8 cellular contexts compared by ENCODE assay signal in genomic region chr1:175373786-175374623, GRCh38.
DNase-seq lines count a peak whose midpoint lies in the region; ATAC-seq, FAIRE-seq and TF ChIP-seq lines count a peak whose summit lies in the region.

No MANE protein-coding gene starts in this region.

- H3K27ac ChIP-seq in PC-9 (no peak overlapping the region), endothelial cell of umbilical vein (ENCODE audit: insufficient read depth, low read depth, low read length) (no peak overlapping the region)

- FAIRE-seq in endothelial cell of umbilical vein (lab: Jason Lieb, UNC), result peak; percentile 66

- no peak overlapping the region for H3K4me3 Mint-ChIP-seq in natural killer cell treated with Interleukin-12 subunit alpha and Interleukin-12 subunit beta and Interleukin-15 and Interleukin-18, amount 100 ng/mL, for 72 hours

- H2AFZ ChIP-seq in PC-9, result no peak overlapping the region
- H2AFZ ChIP-seq in endothelial cell of umbilical vein (ENCODE audit: low read depth, low read length), result no peak overlapping the region

- H3K4me1 ChIP-seq in PC-9 (replicated peaks; ENCODE audit: insufficient read depth) (0 out of 2 replicates have a peak, but pooled peaks cover 6% of the 10 kb centered on the region), endothelial cell of umbilical vein (ENCODE audit: control insufficient read depth, extremely low read depth, insufficient read depth, low read length) (no peaks in the 10 kb centered on the region)

- intact Hi-C loops in PC-9 (cut with micrococcal nuclease; ENCODE audit: unreplicated experiment), result loop anchor here (1.0 kb wide), 1 partner anchor 222 kb away; no protein-coding TSS in a partner anchor
- intact Hi-C loops in endothelial cell of umbilical vein (cut with micrococcal nuclease), result loop anchor here (1.0 to 10.0 kb wide), 6 partner anchors 222 to 1507 kb away; partner anchors contain the start of gene COP1

- H3K4me2 ChIP-seq in PC-9, result no peak overlapping the region
- no peak overlapping the region for H3K4me2 ChIP-seq in endothelial cell of umbilical vein (ENCODE audit: insufficient read depth, low read length)

- H3K9me2 ChIP-seq in PC-9 (ENCODE audit: insufficient read depth), result no peaks in the 10 kb centered on the region

- peak; percentile 52 for ATAC-seq in GM21723 (IDR thresholded peaks at IDR 0.05; ENCODE audit: unreplicated experiment)
- peak; percentile 43 to 44 for ATAC-seq in natural killer cell treated with Interleukin-12 subunit alpha and Interleukin-12 subunit beta and Interleukin-15 and Interleukin-18, amount 100 ng/mL, for 72 hours
- no peak for ATAC-seq in HG03521 (IDR thresholded peaks at IDR 0.05; ENCODE audit: unreplicated experiment)
- no peak for ATAC-seq in HG02642 (IDR thresholded peaks at IDR 0.05; ENCODE audit: poor library complexity, unreplicated experiment)

- no peak overlapping the region for H3K27ac Mint-ChIP-seq in natural killer cell treated with Interleukin-12 subunit alpha and Interleukin-12 subunit beta and Interleukin-15 and Interleukin-18, amount 100 ng/mL, for 72 hours

- BruUV-seq in PC-9 (replicated peaks; lab: Mats Ljungman, UMichigan) (no TSS peak), endothelial cell of umbilical vein (replicated peaks; lab: Mats Ljungman, UMichigan) (no TSS peak)

- H3K27me3 Mint-ChIP-seq in natural killer cell treated with Interleukin-12 subunit alpha and Interleukin-12 subunit beta and Interleukin-15 and Interleukin-18, amount 100 ng/mL, for 72 hours, result peaks cover 3 to 8% of the 10 kb centered on the region in 2 donors

- no peaks in the 10 kb centered on the region for H3K4me1 Mint-ChIP-seq in natural killer cell treated with Interleukin-12 subunit alpha and Interleukin-12 subunit beta and Interleukin-15 and Interleukin-18, amount 100 ng/mL, for 72 hours (ENCODE audit: low read depth in 2 of 2)

- no peak overlapping the region for H3K9ac ChIP-seq in endothelial cell of umbilical vein (replicated peaks; ENCODE audit: extremely low read depth, insufficient read depth, low read length)

- DNase-seq in NCI-H2171 treated with DMSO at 0.1 percent for 48 hours (lab: John Stamatoyannopoulos, UW) (peak; percentile 9), NCI-H2171 (lab: John Stamatoyannopoulos, UW) (no peak), PC-9 (peak in 1 of 2 experiments; percentile 8), endothelial cell of umbilical vein (ENCODE audit: low read depth, low spot score) (peak; percentile 38)
- DNase-seq in natural killer cell treated with Interleukin-12 subunit alpha and Interleukin-12 subunit beta and Interleukin-15 and Interleukin-18, amount 100 ng/mL, for 72 hours (ENCODE audit: low spot score), result no peak

- H3K79me2 ChIP-seq in PC-9 (ENCODE audit: low read depth), result no peaks in the 10 kb centered on the region
- H3K79me2 ChIP-seq in endothelial cell of umbilical vein (ENCODE audit: control insufficient read depth, insufficient read depth, low read length), result no peaks in the 10 kb centered on the region

- no peaks in the 10 kb centered on the region for H3K36me3 Mint-ChIP-seq in natural killer cell treated with Interleukin-12 subunit alpha and Interleukin-12 subunit beta and Interleukin-15 and Interleukin-18, amount 100 ng/mL, for 72 hours

- POLR2A ChIA-PET in PC-9 (lab: Charles Lee; ENCODE audit: unreplicated experiment), result no interaction called here
- POLR2A ChIA-PET in endothelial cell of umbilical vein (lab: Charles Lee), result no interaction called here

- TF ChIP-seq CTCF in PC-9 (conservative IDR thresholded peaks at IDR 0.05) (peak; percentile 77), endothelial cell of umbilical vein (IDR thresholded peaks at IDR 0.05; ENCODE audit: extremely low read depth in 1 of 2, insufficient read depth in 1 of 2, low read depth in 1 of 2, low read length in 2 of 2) (peak; percentile 73 to 82)

- CTCF ChIA-PET in PC-9 (lab: Charles Lee), result no interaction called here
- CTCF ChIA-PET in endothelial cell of umbilical vein (lab: Charles Lee), result interaction anchor here (0.6 to 5.4 kb wide), 42 partner anchors 11 to 1509 kb away, joined by 3 to 57 read pairs (median 4); partner anchors contain the start of gene TNR

- H3K27me3 ChIP-seq in PC-9 (ENCODE audit: insufficient read depth, low read depth) (peaks cover 16% of the 10 kb centered on the region), endothelial cell of umbilical vein (ENCODE audit: control insufficient read depth in 2 of 2, insufficient read depth in 2 of 2, low read length in 2 of 2) (peaks cover 0 to 3% of the 10 kb centered on the region in 2 experiments)

- H3F3A ChIP-seq in PC-9 (ENCODE audit: insufficient read depth, low read depth), result no peaks in the 10 kb centered on the region

- no peaks in the 10 kb centered on the region for H3K36me3 ChIP-seq in PC-9 (ENCODE audit: low read depth)
- no peaks in the 10 kb centered on the region for H3K36me3 ChIP-seq in endothelial cell of umbilical vein (ENCODE audit: control insufficient read depth in 2 of 2, extremely low read depth in 1 of 2, insufficient read depth in 2 of 2, low read length in 2 of 2)

- no peak overlapping the region for H3K4me3 ChIP-seq in PC-9
- H3K4me3 ChIP-seq in endothelial cell of umbilical vein (replicated peaks in 1 of 3; ENCODE audit: insufficient read depth in 1 of 3, low read depth in 1 of 3, low read length in 3 of 3), result no peak overlapping the region

- H3K9me3 Mint-ChIP-seq in natural killer cell treated with Interleukin-12 subunit alpha and Interleukin-12 subunit beta and Interleukin-15 and Interleukin-18, amount 100 ng/mL, for 72 hours, result no peaks in the 10 kb centered on the region

- dilution Hi-C loops in endothelial cell of umbilical vein (cut with MboI; ENCODE audit: extremely low pct_ligation_motif_present, low sequenced_read_pairs), result no loop called here

- no peaks in the 10 kb centered on the region for H3K9me3 ChIP-seq in PC-9 (ENCODE audit: insufficient read depth, low read depth)
- no peaks in the 10 kb centered on the region for H3K9me3 ChIP-seq in endothelial cell of umbilical vein (replicated peaks; ENCODE audit: control insufficient read depth, insufficient read depth, low read length)

- no peak for TF ChIP-seq POLR2A in endothelial cell of umbilical vein (IDR thresholded peaks at IDR 0.05; ENCODE audit: low read depth, low read length)

- no peaks in the 10 kb centered on the region for H3K9me1 ChIP-seq in endothelial cell of umbilical vein (replicated peaks; ENCODE audit: control insufficient read depth, extremely low read depth, insufficient read depth, low read length)

- H4K20me1 ChIP-seq in PC-9 (ENCODE audit: insufficient read depth), result no peaks in the 10 kb centered on the region
- H4K20me1 ChIP-seq in endothelial cell of umbilical vein (replicated peaks; ENCODE audit: control insufficient read depth, extremely low read depth, insufficient read depth, low read length), result no peaks in the 10 kb centered on the region

TF ChIP-seq in endothelial cell of umbilical vein, 7 proteins besides CTCF, POLR2A, EP300 and RAD21:
- TF ChIP-seq POLR2AphosphoS5 (IDR thresholded peaks at IDR 0.05; ENCODE audit: insufficient read depth, low read depth, low read length) (no peak), FOS (IDR thresholded peaks at IDR 0.05; ENCODE audit: borderline replicate concordance, insufficient read depth, low read length) (no peak), GATA2 (IDR thresholded peaks at IDR 0.05; ENCODE audit: insufficient read depth, insufficient read length, low read depth, low read length) (no peak), MYC (IDR thresholded peaks at IDR 0.05; ENCODE audit: low read depth, low read length) (no peak), EZH2 (IDR thresholded peaks at IDR 0.05; ENCODE audit: borderline replicate concordance, low read depth, low read length, severe bottlenecking) (no peak), JUN (IDR thresholded peaks at IDR 0.05; ENCODE audit: borderline replicate concordance, insufficient read depth, insufficient read length, low read depth) (no peak)
- TF ChIP-seq, protein P1, sequence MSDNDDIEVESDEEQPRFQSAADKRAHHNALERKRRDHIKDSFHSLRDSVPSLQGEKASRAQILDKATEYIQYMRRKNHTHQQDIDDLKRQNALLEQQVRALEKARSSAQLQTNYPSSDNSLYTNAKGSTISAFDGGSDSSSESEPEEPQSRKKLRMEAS (IDR thresholded peaks at IDR 0.05; ENCODE audit: insufficient read depth, insufficient read length), result no peak

Comparison
In these comparisons a context has a peak if more than half of its experiments do, and no peak if none do; other contexts are left out.
1. DNase-seq: peak in NCI-H2171 treated with DMSO at 0.1 percent for 48 hours (single experiment) and endothelial cell of umbilical vein (single experiment); none in NCI-H2171 (single experiment) and natural killer cell treated with Interleukin-12 subunit alpha and Interleukin-12 subunit beta and Interleukin-15 and Interleukin-18, amount 100 ng/mL, for 72 hours (single experiment).
2. ATAC-seq: peak in GM21723 (single experiment) and natural killer cell treated with Interleukin-12 subunit alpha and Interleukin-12 subunit beta and Interleukin-15 and Interleukin-18, amount 100 ng/mL, for 72 hours (2 of 2); none in HG03521 (single experiment) and HG02642 (single experiment).